11 cellular contexts compared by ENCODE assay signal in the genomic region with DNA sequence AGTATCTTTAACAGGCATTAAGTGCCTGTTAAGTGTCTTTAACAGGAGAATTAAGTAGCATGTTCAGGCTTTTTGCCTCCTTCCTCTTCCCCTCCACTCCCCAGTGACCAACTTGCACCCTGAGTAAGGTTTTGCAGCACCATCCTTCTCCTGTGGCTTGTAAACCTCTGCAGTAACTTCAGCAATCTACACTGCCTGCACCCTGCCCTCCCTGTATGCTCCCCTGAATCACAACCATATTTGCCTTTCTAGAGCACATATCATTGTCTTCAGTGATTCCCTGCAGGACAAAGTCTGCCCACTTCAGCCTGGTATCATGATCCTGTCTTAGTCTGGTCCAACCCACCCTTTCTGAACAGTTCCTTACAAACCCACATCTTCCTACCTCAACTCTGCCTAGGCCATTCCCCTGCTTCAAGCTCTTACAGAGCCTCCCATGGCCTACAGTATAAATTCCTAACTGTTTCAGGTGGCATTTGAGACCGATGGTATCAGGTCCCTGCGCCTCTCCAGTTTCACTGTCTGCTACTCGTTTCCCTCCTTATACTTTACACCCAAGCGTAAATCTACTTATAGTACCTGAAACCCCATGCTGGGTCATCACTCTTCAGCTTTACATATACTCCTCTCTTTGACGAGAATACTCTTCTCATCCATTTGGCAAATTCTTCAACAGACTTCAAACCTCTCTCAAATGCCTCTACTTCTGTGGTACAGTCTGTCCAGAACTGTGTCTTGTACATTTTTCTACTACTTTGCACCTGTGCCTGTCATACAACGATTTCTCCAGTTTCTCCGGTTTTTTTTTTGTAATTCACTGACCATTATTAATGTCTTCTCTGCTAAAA.
DNase-seq lines count a peak whose midpoint lies in the region; ATAC-seq and TF ChIP-seq lines count a peak whose summit lies in the region.
"Had no signal": no experiment of that assay in that cellular context is flagged by ENCODE, and none has a peak within 500 bp of the region (broad histone marks: within the 10 kb centered on the region; RNA-seq: fewer than 3 reads in every experiment).

No MANE protein-coding gene starts in this region.

- H3K4me3 ChIP-seq in BLaER1 (no peak overlapping the region), adrenal gland (no peak overlapping the region), skeletal muscle cell (ENCODE audit: low read depth, low read length) (peak overlapping the region; percentile 18)

- DNase-seq in adrenal gland (no peak), left lobe of liver (ENCODE audit: low spot score) (no peak), skeletal muscle cell (ENCODE audit: low read depth) (no peak), GM03348 (ENCODE audit: low spot score) (no peak), SW 1271 (lab: John Stamatoyannopoulos, UW) (no peak), Ammon's horn (ENCODE audit: low spot score) (no peak)
- DNase-seq: activated T-cell treated with anti-CD3 and anti-CD28 coated beads, Interleukin-2, amount 50 U/mL, for 72 hours; NCI-H2081 had no signal

- WGBS in adrenal gland, 4 donors, result 62 to 67% (median 64%) methylated on average over 7 of the region's 7 CpGs

- H3K27ac ChIP-seq in BLaER1, result no peak overlapping the region
- peak overlapping the region; percentile 37 to 89 (median 79) for H3K27ac ChIP-seq in adrenal gland

- H3K36me3 ChIP-seq in BLaER1 (no peaks in the 10 kb centered on the region), adrenal gland (replicated peaks in 1 of 2) (no peaks in the 10 kb centered on the region)

- TF ChIP-seq CTCF in adrenal gland (IDR thresholded peaks at IDR 0.05), result no peak

- ATAC-seq in left lobe of liver (peak; percentile 14), GM21576 (IDR thresholded peaks at IDR 0.05; ENCODE audit: unreplicated experiment) (no peak)
- ATAC-seq: activated T-cell treated with anti-CD3 and anti-CD28 coated beads, Interleukin-2, amount 50 U/mL, for 72 hours; Panc1 had no signal

- H3K27me3 ChIP-seq in BLaER1, result no peaks in the 10 kb centered on the region
- H3K27me3 ChIP-seq in adrenal gland, result no peaks in the 10 kb centered on the region

- H4K20me1 ChIP-seq in BLaER1, result no peaks in the 10 kb centered on the region

- H3K9ac ChIP-seq in BLaER1, result no peak overlapping the region

- H3K4me1 ChIP-seq in BLaER1 (peaks cover 49% of the 10 kb centered on the region), adrenal gland (replicated peaks in 1 of 2) (peaks cover 42 to 68% of the 10 kb centered on the region in 2 donors)

- H3K9me3 ChIP-seq in BLaER1 (no peaks in the 10 kb centered on the region), adrenal gland (replicated peaks in 1 of 3) (no peaks in the 10 kb centered on the region)

- intact Hi-C loops in adrenal gland (cut with DNase I), result loop anchor here in 1 of 2 donors (10.0 kb wide), 1 partner anchor 87 kb away; no protein-coding TSS in a partner anchor

- TF ChIP-seq POLR2A in adrenal gland (IDR thresholded peaks at IDR 0.05), result no peak

- peak overlapping the region; percentile 32 for H3K4me2 ChIP-seq in BLaER1
